In the genomic region with DNA sequence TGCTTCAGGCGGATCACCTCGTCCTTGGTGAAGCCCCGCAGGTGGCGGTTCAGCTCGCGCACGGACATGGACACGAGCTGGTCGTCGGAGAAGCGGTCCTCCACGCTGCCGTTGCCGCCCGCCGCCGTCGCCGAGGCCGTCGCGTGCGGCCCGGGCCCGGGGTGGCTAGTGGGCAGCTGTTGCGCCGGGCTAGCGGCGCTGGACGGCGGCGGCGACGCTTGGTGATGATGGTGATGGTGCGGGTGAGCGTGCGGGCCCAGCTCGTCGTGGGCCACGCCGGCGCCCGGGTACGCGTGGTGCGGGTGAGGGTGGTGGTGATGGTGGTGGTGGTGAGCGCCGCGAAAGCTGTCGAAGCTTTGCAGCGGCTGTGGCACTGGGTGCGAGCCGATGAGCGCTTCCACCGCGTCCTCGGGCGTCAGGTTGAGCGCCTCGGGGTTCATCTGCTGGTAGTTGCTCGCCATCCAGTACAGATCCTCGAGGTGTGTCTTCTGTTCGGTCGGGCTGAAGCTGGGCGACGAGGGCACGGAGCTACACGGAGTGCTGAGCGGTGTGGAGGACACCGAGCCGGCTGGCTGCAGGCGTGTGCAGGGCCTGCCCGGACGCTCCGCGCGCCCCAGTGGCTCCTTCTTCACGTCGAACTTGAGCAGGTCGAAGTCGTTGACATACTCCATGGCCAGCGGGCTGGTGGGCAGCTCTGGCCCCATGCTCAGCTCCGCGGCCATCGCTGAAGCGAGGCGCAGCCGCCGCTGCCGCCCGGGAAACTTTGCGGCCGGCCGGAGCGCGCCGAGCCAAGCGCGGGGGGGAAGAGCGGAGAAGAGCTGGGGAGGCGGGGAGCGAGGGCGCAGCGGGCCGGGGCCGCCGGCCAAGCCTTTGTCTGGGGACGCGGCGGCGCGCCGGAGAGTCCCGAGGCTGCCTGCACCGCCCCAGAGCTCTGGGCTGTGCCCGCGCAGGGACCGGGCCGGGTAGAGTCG, we compare ENCODE assay signal across 9 cellular contexts. TPM values are rescaled to one million over a fixed set of nuclear protein-coding genes. Genes with fewer than 3 reads are reported as not detected.
A peak's percentile ranks its signal among the peaks of the same experiment; 100 is the strongest.
DNase-seq lines count a peak whose midpoint lies in the region; ATAC-seq and TF ChIP-seq lines count a peak whose summit lies in the region.
"Had no signal": no experiment of that assay in that cellular context is flagged by ENCODE, and none has a peak within 500 bp of the region (broad histone marks: within the 10 kb centered on the region; RNA-seq: fewer than 3 reads in every experiment).

No MANE protein-coding gene starts in this region.

- no peak for TF ChIP-seq CTCF in HFF-Myc (IDR thresholded peaks at IDR 0.05; ENCODE audit: low read depth, low read length, missing control alignments)

- no peak for DNase-seq in HFF-Myc (ENCODE audit: extremely low read depth, low read depth)
- DNase-seq in activated CD4-positive, alpha-beta memory T cell treated with anti-CD3 and anti-CD28 coated beads, Interleukin-2, amount 10 ng/mL, durations not matched to agents 7 days and 5 days, result no peak
- peak; percentile 75 for DNase-seq in cardiac septum (ENCODE audit: low spot score)
- DNase-seq in retina, result peak; percentile 84
- DNase-seq in NOMO-1 treated with dmso at 0.1 percent for 144 hours (lab: John Stamatoyannopoulos, UW; ENCODE audit: unreplicated experiment), result no peak
- DNase-seq in activated effector memory CD4-positive, alpha-beta T cell treated with Interleukin-2 at 50 U/mL for 16 hours, result no peak

- H3K4me3 Mint-ChIP-seq in activated CD4-positive, alpha-beta memory T cell treated with anti-CD3 and anti-CD28 coated beads, Interleukin-2, amount 10 ng/mL, durations not matched to agents 7 days and 5 days, result peak overlapping the region; percentile 59

- H3K4me1 Mint-ChIP-seq in activated CD4-positive, alpha-beta memory T cell treated with anti-CD3 and anti-CD28 coated beads, Interleukin-2, amount 10 ng/mL, durations not matched to agents 7 days and 5 days, result peaks cover 16% of the 10 kb centered on the region

- CTCF ChIA-PET in activated CD4-positive, alpha-beta memory T cell treated with anti-CD3 and anti-CD28 coated beads, Interleukin-2, amount 10 ng/mL, durations not matched to agents 7 days and 5 days (lab: Charles Lee), result interaction anchor here (0.6 to 1.1 kb wide), 4 partner anchors 17 to 810 kb away, joined by 3 to 7 read pairs (median 4); no protein-coding TSS in a partner anchor

- intact Hi-C loops in cardiac septum (cut with DNase I), result no loop called here

- POLR2A ChIA-PET in activated CD4-positive, alpha-beta memory T cell treated with anti-CD3 and anti-CD28 coated beads, Interleukin-2, amount 10 ng/mL, durations not matched to agents 7 days and 5 days (lab: Charles Lee), result interaction anchor here (1.1 kb wide), 1 partner anchor 10 kb away, joined by 4 read pairs; no protein-coding TSS in a partner anchor

- H3K36me3 Mint-ChIP-seq in activated CD4-positive, alpha-beta memory T cell treated with anti-CD3 and anti-CD28 coated beads, Interleukin-2, amount 10 ng/mL, durations not matched to agents 7 days and 5 days (ENCODE audit: low read depth), result no peaks in the 10 kb centered on the region

- H3K4me3 ChIP-seq in HFF-Myc (replicated peaks; ENCODE audit: low read depth, low read length), result peak overlapping the region; percentile 40

- no peaks in the 10 kb centered on the region for H3K9me3 Mint-ChIP-seq in activated CD4-positive, alpha-beta memory T cell treated with anti-CD3 and anti-CD28 coated beads, Interleukin-2, amount 10 ng/mL, durations not matched to agents 7 days and 5 days
- H3K9me3 Mint-ChIP-seq: T-helper 1 cell treated with Interleukin-12 subunit alpha and Interleukin-12 subunit beta and Interleukin-4 antibody, amounts not matched to agents 30 μg/mL and 1 μg/mL, for 36 hours had no signal

- peaks cover 90% of the 10 kb centered on the region for H3K27me3 Mint-ChIP-seq in activated CD4-positive, alpha-beta memory T cell treated with anti-CD3 and anti-CD28 coated beads, Interleukin-2, amount 10 ng/mL, durations not matched to agents 7 days and 5 days

- no peak overlapping the region for H3K27ac Mint-ChIP-seq in activated CD4-positive, alpha-beta memory T cell treated with anti-CD3 and anti-CD28 coated beads, Interleukin-2, amount 10 ng/mL, durations not matched to agents 7 days and 5 days
- H3K27ac Mint-ChIP-seq: T-helper 1 cell treated with Interleukin-12 subunit alpha and Interleukin-12 subunit beta and Interleukin-4 antibody, amounts not matched to agents 30 μg/mL and 1 μg/mL, for 36 hours had no signal

- no peak for ATAC-seq in GM18873 (IDR thresholded peaks at IDR 0.05; ENCODE audit: low FRiP score, unreplicated experiment)
- ATAC-seq in HG03095 (IDR thresholded peaks at IDR 0.05; ENCODE audit: unreplicated experiment), result no peak

RNA-seq across cellular contexts. Expression of a gene that starts 0.6 kb away (rescaled TPM):
- under 1 TPM; 0.28 to 0.33 TPM for total RNA-seq in activated CD4-positive, alpha-beta memory T cell treated with anti-CD3 and anti-CD28 coated beads, Interleukin-2, amount 10 ng/mL, durations not matched to agents 7 days and 5 days
- total RNA-seq in cardiac septum, result 6.8 TPM

Comparison
In these comparisons a context has a peak if more than half of its experiments do, and no peak if none do; other contexts are left out.
1. DNase-seq: peak in cardiac septum (single experiment) and retina (single experiment); none in HFF-Myc (single experiment), activated CD4-positive, alpha-beta memory T cell treated with anti-CD3 and anti-CD28 coated beads, Interleukin-2, amount 10 ng/mL, durations not matched to agents 7 days and 5 days (single experiment), NOMO-1 treated with dmso at 0.1 percent for 144 hours (single experiment) and activated effector memory CD4-positive, alpha-beta T cell treated with Interleukin-2 at 50 U/mL for 16 hours (single experiment).